8 cellular contexts compared by ENCODE assay signal in genomic region chr12:22529281-22530060, GRCh38. TPM values are rescaled to one million over a fixed set of nuclear protein-coding genes. Genes with fewer than 3 reads are reported as not detected.
DNase-seq lines count a peak whose midpoint lies in the region; ATAC-seq and TF ChIP-seq lines count a peak whose summit lies in the region.

No MANE protein-coding gene starts in this region.

- ATAC-seq in HG02798 (IDR thresholded peaks at IDR 0.05; ENCODE audit: poor library complexity, unreplicated experiment) = peak; percentile 78

- DNase-seq in AML-193 (lab: John Stamatoyannopoulos, UW) (peak; percentile 56 to 64), GM13976 (ENCODE audit: low spot score) (no peak), NCI-H345 (lab: John Stamatoyannopoulos, UW) (peak; percentile 22), chondrocyte (ENCODE audit: low spot score) (no peak), osteocyte (ENCODE audit: extremely low spot score, unreplicated experiment) (no peak), tibial nerve (ENCODE audit: low spot score in 2 of 2) (no peak)
- DNase-seq in stimulated activated CD4-positive, alpha-beta T cell treated with anti-CD3 and anti-CD28 coated beads, Interleukin-12 subunit alpha, Interleukin-12 subunit beta, amount 100 ng/mL, for 4 hours = no peak

- peaks cover 0 to 3% (median 0%) of the 10 kb centered on the region in 4 donors for H3K9me3 ChIP-seq in tibial nerve

- H3K27me3 Mint-ChIP-seq in chondrocyte (ENCODE audit: low read depth) = no peaks in the 10 kb centered on the region
- no peaks in the 10 kb centered on the region for H3K27me3 Mint-ChIP-seq in osteocyte (ENCODE audit: unreplicated experiment)

- TF ChIP-seq EP300 in tibial nerve (IDR thresholded peaks at IDR 0.05) = no peak

- no peak overlapping the region for H3K27ac ChIP-seq in tibial nerve

- peaks cover 21% of the 10 kb centered on the region for H3K36me3 Mint-ChIP-seq in chondrocyte (ENCODE audit: low read depth)
- peaks cover 34% of the 10 kb centered on the region for H3K36me3 Mint-ChIP-seq in osteocyte (ENCODE audit: unreplicated experiment)

- in situ Hi-C loops in GM13976 (cut with MboI; ENCODE audit: low sequenced_read_pairs, unreplicated experiment) = no loop called here

- H3K27ac Mint-ChIP-seq in chondrocyte (ENCODE audit: unreplicated experiment) = peak overlapping the region; percentile 0
- peak overlapping the region; percentile 31 for H3K27ac Mint-ChIP-seq in osteocyte (ENCODE audit: unreplicated experiment)

- no peak overlapping the region for H3K4me3 ChIP-seq in tibial nerve

- 88 to 98% methylated on average over 3 of the region's 3 CpGs for WGBS in tibial nerve, 2 donors

- H3K4me1 Mint-ChIP-seq in chondrocyte (ENCODE audit: low read depth) (peaks cover 31% of the 10 kb centered on the region), osteocyte (ENCODE audit: unreplicated experiment) (peaks cover 40% of the 10 kb centered on the region)

- peaks cover 9% of the 10 kb centered on the region for H3K9me3 Mint-ChIP-seq in chondrocyte (ENCODE audit: low read depth)
- peaks cover 6% of the 10 kb centered on the region for H3K9me3 Mint-ChIP-seq in osteocyte (ENCODE audit: unreplicated experiment)

- no peaks in the 10 kb centered on the region for H3K4me1 ChIP-seq in tibial nerve

- peak; percentile 2 for TF ChIP-seq CTCF in GM13976 (IDR thresholded peaks at IDR 0.05; ENCODE audit: borderline replicate concordance, control extremely low read depth, extremely low read depth, insufficient read depth, missing control alignments)
- TF ChIP-seq CTCF in chondrocyte (IDR thresholded peaks at IDR 0.05) = peak; percentile 72
- TF ChIP-seq CTCF in osteocyte (IDR thresholded peaks at IDR 0.05) = peak; percentile 24
- TF ChIP-seq CTCF in tibial nerve (IDR thresholded peaks at IDR 0.05) = peak in 2 of 5 experiments; percentile 15 to 21

- peaks cover 0 to 65% (median 6%) of the 10 kb centered on the region in 3 donors for H3K36me3 ChIP-seq in tibial nerve

- TF ChIP-seq POLR2A in tibial nerve (IDR thresholded peaks at IDR 0.05) = no peak

- no peaks in the 10 kb centered on the region for H3K27me3 ChIP-seq in tibial nerve

- H3K4me3 Mint-ChIP-seq in chondrocyte (ENCODE audit: unreplicated experiment) = no peak overlapping the region
- H3K4me3 Mint-ChIP-seq in osteocyte (ENCODE audit: unreplicated experiment) = no peak overlapping the region

RNA-seq across cellular contexts. Expression of gene C2CD5, which starts 14.9 kb away (rescaled TPM):
- 17.1 to 30.5 TPM (median 17.3 TPM) in 3 replicates for total RNA-seq in chondrocyte
- 38.6 and 40.5 TPM in 2 replicates for total RNA-seq in osteocyte
- 10 to 100 TPM; 49.2 to 63.8 (median 52.5) TPM for total RNA-seq in tibial nerve

Comparison
In these comparisons a context has a peak if more than half of its experiments do, and no peak if none do; other contexts are left out.
1. DNase-seq: peak in AML-193 (2 of 2) and NCI-H345 (single experiment); none in GM13976 (single experiment), chondrocyte (single experiment), osteocyte (single experiment), tibial nerve (0 of 2) and stimulated activated CD4-positive, alpha-beta T cell treated with anti-CD3 and anti-CD28 coated beads, Interleukin-12 subunit alpha, Interleukin-12 subunit beta, amount 100 ng/mL, for 4 hours (single experiment).